In genomic region chr6:117547688-117548621, GRCh38 we compare ENCODE assay signal across 8 cellular contexts. TPM values are rescaled to one million over a fixed set of nuclear protein-coding genes. Genes with fewer than 3 reads are reported as not detected.
DNase-seq lines count a peak whose midpoint lies in the region; ATAC-seq and TF ChIP-seq lines count a peak whose summit lies in the region.

No MANE protein-coding gene starts in this region.

- H3K4me1 Mint-ChIP-seq in Calu3 (ENCODE audit: low read depth, unreplicated experiment): peaks cover 13% of the 10 kb centered on the region

- peak; percentile 31 for DNase-seq in GM06990 (ENCODE audit: extremely low read depth, insufficient read length)
- peak; percentile 13 for DNase-seq in T-helper 22 cell (ENCODE audit: low read depth)
- DNase-seq in brain microvascular endothelial cell: peak; percentile 35
- DNase-seq in kidney glomerular epithelial cell (lab: John Stamatoyannopoulos, UW): peak; percentile 58
- peak; percentile 15 for DNase-seq in stimulated activated CD4-positive, alpha-beta T cell treated with anti-CD3 and anti-CD28 coated beads, Interleukin-2, amount 100 ng/mL, for 4 hours (ENCODE audit: low read depth)
- DNase-seq in Calu3: no peak

- intact Hi-C loops in Calu3 (cut with micrococcal nuclease; ENCODE audit: unreplicated experiment): no loop called here

- no peaks in the 10 kb centered on the region for H3K27me3 Mint-ChIP-seq in Calu3 (ENCODE audit: unreplicated experiment)

- in situ Hi-C loops in brain microvascular endothelial cell (cut with HindIII; ENCODE audit: low pct_ligation_motif_present, low sequenced_read_pairs): no loop called here

- ATAC-seq in HG02981 (IDR thresholded peaks at IDR 0.05; ENCODE audit: unreplicated experiment) (peak; percentile 58), HG02885 (IDR thresholded peaks at IDR 0.05; ENCODE audit: poor library complexity, unreplicated experiment) (no peak)

- H3K4me3 ChIP-seq in GM06990 (replicated peaks; ENCODE audit: low read depth, low read length): no peak overlapping the region; the same call in 1 of the 2 replicates
- H3K4me3 ChIP-seq in brain microvascular endothelial cell (ENCODE audit: low read depth, low read length): peak overlapping the region; percentile 38

- no peaks in the 10 kb centered on the region for H3K9me3 Mint-ChIP-seq in Calu3 (ENCODE audit: low read depth, unreplicated experiment)

- peaks cover 19% of the 10 kb centered on the region for H3K36me3 Mint-ChIP-seq in Calu3 (ENCODE audit: insufficient read depth, unreplicated experiment)

- H3K36me3 ChIP-seq in GM06990 (ENCODE audit: control insufficient read depth, insufficient read depth, low read length) (peaks cover 6% of the 10 kb centered on the region), brain microvascular endothelial cell (replicated peaks) (peaks cover 10% of the 10 kb centered on the region)

- TF ChIP-seq CTCF in GM06990 (IDR thresholded peaks at IDR 0.05; ENCODE audit: insufficient read depth, low read length, poor library complexity, severe bottlenecking) (no peak), brain microvascular endothelial cell (IDR thresholded peaks at IDR 0.05; ENCODE audit: low read depth, low read length, missing control alignments) (peak; percentile 20), Calu3 (IDR thresholded peaks at IDR 0.05; ENCODE audit: unreplicated experiment) (no peak)

- no peak overlapping the region for H3K4me3 Mint-ChIP-seq in Calu3 (ENCODE audit: low read depth, unreplicated experiment)

- H3K27me3 ChIP-seq in GM06990 (replicated peaks; ENCODE audit: control insufficient read depth, insufficient read depth, low read length) (no peaks in the 10 kb centered on the region), brain microvascular endothelial cell (replicated peaks) (no peaks in the 10 kb centered on the region)

- CTCF ChIA-PET in Calu3 (lab: Charles Lee): no interaction called here

- BruUV-seq in Calu3 (replicated peaks; lab: Mats Ljungman, UMichigan): no TSS peak

- peak overlapping the region; percentile 62 for H3K27ac ChIP-seq in brain microvascular endothelial cell

- no peak overlapping the region for H3K27ac Mint-ChIP-seq in Calu3 (ENCODE audit: unreplicated experiment)

RNA-seq across cellular contexts. Expression of gene GOPC, which starts 54.4 kb away (rescaled TPM):
- total RNA-seq in Calu3 (2022): 28.8 and 33.5 TPM in 2 replicates
